In the genomic region with DNA sequence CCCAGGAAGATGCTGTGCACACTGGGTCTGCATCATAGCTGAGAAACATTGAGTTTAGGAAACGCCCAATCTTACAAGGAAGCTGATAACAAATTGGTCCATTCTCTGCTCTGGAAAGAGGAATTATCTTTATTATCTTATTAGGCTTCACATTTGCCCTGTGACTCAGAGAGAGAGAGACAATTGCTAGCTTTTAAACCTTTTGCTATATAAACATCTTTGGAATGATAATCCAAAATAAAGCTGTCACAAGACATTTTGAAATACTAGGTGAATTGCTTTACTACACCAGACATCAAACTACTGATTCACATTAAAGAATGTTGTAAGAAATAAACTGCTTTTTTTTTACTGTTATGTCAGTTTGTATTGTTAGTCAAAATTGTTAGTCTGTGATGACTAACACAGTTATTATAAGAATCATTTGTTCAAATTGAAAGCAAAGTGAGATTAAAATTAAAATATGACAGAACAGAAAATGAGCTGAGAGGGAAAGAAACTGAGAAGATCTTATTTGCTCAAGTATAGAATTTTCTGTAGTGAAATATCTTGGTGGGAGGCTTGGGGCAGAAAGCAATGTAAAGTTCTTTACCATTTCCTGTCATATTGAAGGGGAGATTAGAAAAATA, we compare ENCODE assay signal across 20 cellular contexts.
"Had no signal": no experiment of that assay in that cellular context is flagged by ENCODE, and none has a peak within 500 bp of the region (broad histone marks: within the 10 kb centered on the region; RNA-seq: fewer than 3 reads in every experiment).

No MANE protein-coding gene starts in this region.

- H3K4me1 Mint-ChIP-seq: activated CD4-positive, alpha-beta T cell treated with anti-CD3 and anti-CD28 coated beads, Interleukin-2, amount 10 ng/mL, durations not matched to agents 7 days and 5 days; activated T-helper 17 cell treated with anti-CD3 and anti-CD28 coated beads, Interleukin-2, amount 50 U/mL, for 72 hours; brain; nephron progenitor cell; stimulated activated naive CD8-positive, alpha-beta T cell treated with anti-CD3 and anti-CD28 coated beads, Interleukin-15, amount 100 ng/mL, for 72 hours had no signal

- H3K9me3 ChIP-seq: adrenal gland, heart left ventricle, ovary, testis, upper lobe of right lung had no signal

- H3K4me1 ChIP-seq: adrenal gland, heart left ventricle, testis, upper lobe of right lung had no signal

- H3K36me3 Mint-ChIP-seq: brain had no signal

- H3K27me3 ChIP-seq: adrenal gland, heart left ventricle, ovary, testis, upper lobe of right lung had no signal

- H3K27ac ChIP-seq: adrenal gland, heart left ventricle, ovary, testis, upper lobe of right lung had no signal

- H3K4me3 Mint-ChIP-seq: activated CD4-positive, alpha-beta T cell treated with anti-CD3 and anti-CD28 coated beads, Interleukin-2, amount 10 ng/mL, durations not matched to agents 7 days and 5 days; activated naive CD4-positive, alpha-beta T cell treated with anti-CD3 and anti-CD28 coated beads for 36 hours; activated T-helper 17 cell treated with anti-CD3 and anti-CD28 coated beads, Interleukin-2, amount 50 U/mL, for 72 hours; brain; nephron progenitor cell; stimulated activated naive CD8-positive, alpha-beta T cell treated with anti-CD3 and anti-CD28 coated beads, Interleukin-15, amount 100 ng/mL, for 72 hours had no signal

- H3K27me3 Mint-ChIP-seq: activated CD4-positive, alpha-beta T cell treated with anti-CD3 and anti-CD28 coated beads, Interleukin-2, amount 10 ng/mL, durations not matched to agents 7 days and 5 days; activated T-helper 17 cell treated with anti-CD3 and anti-CD28 coated beads, Interleukin-2, amount 50 U/mL, for 72 hours; stimulated activated naive CD8-positive, alpha-beta T cell treated with anti-CD3 and anti-CD28 coated beads, Interleukin-15, amount 100 ng/mL, for 72 hours had no signal

- ATAC-seq: activated T-helper 17 cell treated with anti-CD3 and anti-CD28 coated beads, Interleukin-2, amount 50 U/mL, for 72 hours; heart left ventricle; left lobe of liver; stimulated activated naive CD8-positive, alpha-beta T cell treated with anti-CD3 and anti-CD28 coated beads, Interleukin-15, amount 100 ng/mL, for 72 hours; upper lobe of right lung had no signal

- H3K27ac Mint-ChIP-seq: activated CD4-positive, alpha-beta T cell treated with anti-CD3 and anti-CD28 coated beads, Interleukin-2, amount 10 ng/mL, durations not matched to agents 7 days and 5 days; activated naive CD4-positive, alpha-beta T cell treated with anti-CD3 and anti-CD28 coated beads for 36 hours; activated T-helper 17 cell treated with anti-CD3 and anti-CD28 coated beads, Interleukin-2, amount 50 U/mL, for 72 hours; brain; nephron progenitor cell; stimulated activated naive CD8-positive, alpha-beta T cell treated with anti-CD3 and anti-CD28 coated beads, Interleukin-15, amount 100 ng/mL, for 72 hours had no signal

- H3K36me3 ChIP-seq: adrenal gland, heart left ventricle, ovary, upper lobe of right lung had no signal

- H3K4me3 ChIP-seq: adrenal gland, heart left ventricle, ovary, testis, upper lobe of right lung had no signal

- DNase-seq: activated CD4-positive, alpha-beta T cell treated with anti-CD3 and anti-CD28 coated beads, Interleukin-2, amount 10 ng/mL, durations not matched to agents 7 days and 5 days; activated CD4-positive, CD25-positive, alpha-beta regulatory T cell; activated CD8-positive, alpha-beta memory T cell treated with anti-CD3 and anti-CD28 coated beads for 24 hours; activated naive CD4-positive, alpha-beta T cell treated with anti-CD3 and anti-CD28 coated beads for 36 hours; adrenal gland; dermis blood vessel endothelial cell; erythroblast; foreskin melanocyte; heart left ventricle; islet precursor cell; mesendoderm; nephron progenitor cell; ovary; stimulated activated CD4-positive, alpha-beta T cell treated with anti-CD3 and anti-CD28 coated beads, Interleukin-4, amount 100 ng/mL, for 24 hours; stimulated activated naive CD8-positive, alpha-beta T cell treated with anti-CD3 and anti-CD28 coated beads, Interleukin-15, amount 100 ng/mL, for 72 hours; testis; upper lobe of right lung had no signal

- H3K9me3 Mint-ChIP-seq: activated CD4-positive, alpha-beta T cell treated with anti-CD3 and anti-CD28 coated beads, Interleukin-2, amount 10 ng/mL, durations not matched to agents 7 days and 5 days; brain; nephron progenitor cell had no signal
